ENCODE assay signal across 8 cellular contexts in genomic region chr2:148674063-148675020, GRCh38. TPM values are rescaled to one million over a fixed set of nuclear protein-coding genes. Genes with fewer than 3 reads are reported as not detected.
DNase-seq lines count a peak whose midpoint lies in the region; ATAC-seq and TF ChIP-seq lines count a peak whose summit lies in the region.

No MANE protein-coding gene starts in this region.

- DNase-seq in NCI-H2196 (lab: John Stamatoyannopoulos, UW; ENCODE audit: unreplicated experiment) (peak; percentile 4), NCI-H2196 treated with DMSO at 0.1 percent for 48 hours (lab: John Stamatoyannopoulos, UW; ENCODE audit: unreplicated experiment) (no peak), T-helper 1 cell (peak in 3 of 5 donors; percentile 4 to 39 (median 18)), erythroblast (lab: John Stamatoyannopoulos, UW) (peak; percentile 28 to 53), spleen (no peak), occipital lobe (lab: John Stamatoyannopoulos, UW) (no peak)

- no peak overlapping the region for H3K4me3 ChIP-seq in spleen

- no peak for TF ChIP-seq POLR2A in erythroblast (IDR thresholded peaks at IDR 0.05; ENCODE audit: low read length)
- no peak for TF ChIP-seq POLR2A in spleen (IDR thresholded peaks at IDR 0.05)

- 75 to 83% (median 80%) methylated on average over 2 of the region's 2 CpGs for WGBS in spleen, 5 donors

- peak in 9 of 11 experiments; percentile 19 to 73 (median 53) for TF ChIP-seq CTCF in spleen (IDR thresholded peaks at IDR 0.05 in 8 of 11, conservative IDR thresholded peaks at IDR 0.05 in 3 of 11)

- intact Hi-C loops in spleen (cut with DNase I; ENCODE audit: low total_unique reads), result no loop called here

- no peaks in the 10 kb centered on the region for H3K27me3 ChIP-seq in spleen (replicated peaks in 1 of 7)

- H3K36me3 ChIP-seq in spleen, result no peaks in the 10 kb centered on the region

- ATAC-seq in HG03103 (IDR thresholded peaks at IDR 0.05; ENCODE audit: low read depth, unreplicated experiment) (peak; percentile 65), HG03342 (IDR thresholded peaks at IDR 0.05; ENCODE audit: unreplicated experiment) (no peak)

- peaks cover 11 to 81% (median 44%) of the 10 kb centered on the region in 6 donors for H3K4me1 ChIP-seq in spleen

- no peak overlapping the region for H3K27ac ChIP-seq in spleen

- H3K9me3 ChIP-seq in spleen, result peaks cover 0 to 18% (median 9%) of the 10 kb centered on the region in 8 donors

RNA-seq across cellular contexts. Expression of gene EPC2, which starts 29.8 kb away (rescaled TPM):
- total RNA-seq in spleen (10 to 100 TPM; 34.2 to 49.0 (median 44.8) TPM), occipital lobe (103 TPM)
- polyA plus RNA-seq in spleen, result 10 to 100 TPM in 1 of 3 donors, 1 to 10 TPM in 2; 7.4 to 10.3 (median 7.6) TPM

Comparison
In these comparisons a context has a peak if more than half of its experiments do, and no peak if none do; other contexts are left out.
1. DNase-seq: peak in NCI-H2196 (single experiment), T-helper 1 cell (3 of 5) and erythroblast (2 of 2); none in NCI-H2196 treated with DMSO at 0.1 percent for 48 hours (single experiment), spleen (single experiment) and occipital lobe (single experiment).